13 cellular contexts compared by ENCODE assay signal in the genomic region with DNA sequence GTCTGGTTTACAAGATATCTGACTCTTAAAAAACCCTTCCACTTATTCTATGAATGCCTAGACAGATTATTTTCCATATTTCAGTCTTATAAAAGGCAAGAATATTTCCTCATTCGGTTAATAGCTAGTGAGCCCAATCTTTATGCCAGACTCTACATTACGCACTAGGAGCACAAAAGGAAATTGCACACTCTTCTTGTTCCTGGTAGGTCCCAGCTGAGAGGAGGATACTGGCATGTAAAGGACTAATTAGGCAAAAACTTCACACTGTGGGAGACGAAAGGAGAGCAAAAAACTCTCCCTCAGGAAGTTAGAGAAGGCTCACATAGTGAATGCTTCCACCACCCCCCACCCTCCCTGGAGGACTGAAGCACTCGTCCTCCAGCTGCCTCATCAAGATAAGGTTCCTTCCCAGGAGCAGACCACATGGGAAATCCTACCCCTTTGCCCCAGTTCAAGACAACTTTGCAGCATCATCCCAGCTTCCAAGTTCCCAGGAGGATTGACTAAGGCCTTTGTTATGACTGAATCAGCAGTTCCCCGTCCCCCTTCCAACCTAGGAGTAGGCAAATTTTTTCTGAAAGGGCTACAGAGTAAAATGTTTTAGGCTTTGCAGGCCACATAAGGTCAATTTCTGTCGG. TPM values are rescaled to one million over a fixed set of nuclear protein-coding genes. Genes with fewer than 3 reads are reported as not detected.
DNase-seq lines count a peak whose midpoint lies in the region; ATAC-seq and TF ChIP-seq lines count a peak whose summit lies in the region.
"Had no signal": no experiment of that assay in that cellular context is flagged by ENCODE, and none has a peak within 500 bp of the region (broad histone marks: within the 10 kb centered on the region; RNA-seq: fewer than 3 reads in every experiment).

No MANE protein-coding gene starts in this region.

- peak overlapping the region; percentile 85 for H3K4me2 ChIP-seq in neural progenitor cell

- H3K27ac Mint-ChIP-seq in neural progenitor cell (no peak overlapping the region), natural killer cell (no peak overlapping the region)

- H3K4me1 ChIP-seq in NT2/D1 (ENCODE audit: insufficient read depth, insufficient read length) (peaks cover 12% of the 10 kb centered on the region), neural progenitor cell (peaks cover 79% of the 10 kb centered on the region)

- DNase-seq in EH (ENCODE audit: low read depth) (peak; percentile 98), NT2/D1 (ENCODE audit: low read depth, low spot score) (peak; percentile 99), fibroblast of gingiva (ENCODE audit: low read depth) (peak; percentile 89), neural progenitor cell (ENCODE audit: low spot score) (peak; percentile 82), KG1 (lab: John Stamatoyannopoulos, UW) (no peak), natural killer cell (no peak)
- DNase-seq: activated T-cell treated with anti-CD3 and anti-CD28 coated beads, Interleukin-2, amount 50 U/mL, for 48 hours; naive B cell; NCI-H2029 treated with DMSO at 0.1 percent for 48 hours had no signal

- no peak overlapping the region for H3K4me3 Mint-ChIP-seq in neural progenitor cell
- no peak overlapping the region for H3K4me3 Mint-ChIP-seq in natural killer cell
- H3K4me3 Mint-ChIP-seq: naive B cell had no signal

- H3K4me1 Mint-ChIP-seq in neural progenitor cell = peaks cover 58% of the 10 kb centered on the region
- no peaks in the 10 kb centered on the region for H3K4me1 Mint-ChIP-seq in natural killer cell
- H3K4me1 Mint-ChIP-seq: naive B cell had no signal

- H3K4me3 ChIP-seq in NT2/D1 (ENCODE audit: insufficient read length, low read depth) = no peak overlapping the region
- H3K4me3 ChIP-seq in neural progenitor cell = peak overlapping the region; percentile 33

- peak overlapping the region; percentile 99 for H3K27ac ChIP-seq in neural progenitor cell
- H3K27ac ChIP-seq: epithelial cell of prostate had no signal

- H4K20me1 ChIP-seq in neural progenitor cell (ENCODE audit: low read depth) = no peaks in the 10 kb centered on the region

- no peak overlapping the region for H3K9ac ChIP-seq in NT2/D1 (ENCODE audit: insufficient read length, low read depth)
- H3K9ac ChIP-seq in neural progenitor cell = no peak overlapping the region

- ATAC-seq in GM18868 (IDR thresholded peaks at IDR 0.05; ENCODE audit: unreplicated experiment) (no peak), GM21529 (IDR thresholded peaks at IDR 0.05; ENCODE audit: unreplicated experiment) (no peak), natural killer cell (no peak)

- no peaks in the 10 kb centered on the region for H3K79me2 ChIP-seq in neural progenitor cell (ENCODE audit: low read depth)

- no peak overlapping the region for H2AFZ ChIP-seq in neural progenitor cell (replicated peaks)

- H3K27me3 ChIP-seq in NT2/D1 (ENCODE audit: insufficient read depth, insufficient read length) (no peaks in the 10 kb centered on the region), neural progenitor cell (no peaks in the 10 kb centered on the region)

- H3F3A ChIP-seq in neural progenitor cell (ENCODE audit: low read depth) = peaks cover 58% of the 10 kb centered on the region

- H3K36me3 Mint-ChIP-seq in neural progenitor cell = peaks cover 2% of the 10 kb centered on the region
- H3K36me3 Mint-ChIP-seq in natural killer cell = no peaks in the 10 kb centered on the region
- H3K36me3 Mint-ChIP-seq: naive B cell had no signal

- H3K36me3 ChIP-seq in NT2/D1 (ENCODE audit: insufficient read depth, insufficient read length, low read length) (no peaks in the 10 kb centered on the region), neural progenitor cell (no peaks in the 10 kb centered on the region)

- no peaks in the 10 kb centered on the region for H3K27me3 Mint-ChIP-seq in neural progenitor cell (ENCODE audit: insufficient read depth, low read depth)
- H3K27me3 Mint-ChIP-seq in natural killer cell (ENCODE audit: low read depth in 2 of 2) = no peaks in the 10 kb centered on the region
- H3K27me3 Mint-ChIP-seq: naive B cell had no signal

- no peak for TF ChIP-seq CTCF in neural progenitor cell (IDR thresholded peaks at IDR 0.05)
- no peak for TF ChIP-seq CTCF in natural killer cell (IDR thresholded peaks at IDR 0.05)

- H3K9me3 Mint-ChIP-seq in neural progenitor cell (peaks cover 3% of the 10 kb centered on the region), natural killer cell (peaks cover 3 to 4% of the 10 kb centered on the region in 2 donors)

- intact Hi-C loops in natural killer cell (cut with micrococcal nuclease) = no loop called here

- H3K9me3 ChIP-seq in NT2/D1 (ENCODE audit: insufficient read depth, low read length) (no peaks in the 10 kb centered on the region), neural progenitor cell (ENCODE audit: low read depth) (no peaks in the 10 kb centered on the region)

RNA-seq across cellular contexts. Expression of gene CAPZA3, which starts 14.5 kb away (rescaled TPM):
- total RNA-seq in neural progenitor cell (ENCODE audit: low replicate concordance) (not detected in 2 replicates), natural killer cell (not detected)
- total RNA-seq: G401 had no signal

RNA-seq across cellular contexts. Expression of gene PLCZ1, which starts 14.6 kb away (rescaled TPM):
- total RNA-seq in neural progenitor cell (ENCODE audit: low replicate concordance) (not detected in 2 replicates), natural killer cell (not detected)
- total RNA-seq: G401 had no signal

Comparison
In these comparisons a context has a peak if more than half of its experiments do, and no peak if none do; other contexts are left out.
1. DNase-seq: peak in EH (single experiment), NT2/D1 (single experiment), fibroblast of gingiva (single experiment) and neural progenitor cell (single experiment); none in KG1 (single experiment) and natural killer cell (single experiment).